Comparison of ENCODE assay signal across 8 cellular contexts in genomic region chr4:184815046-184815877, GRCh38. TPM values are rescaled to one million over a fixed set of nuclear protein-coding genes. Genes with fewer than 3 reads are reported as not detected.
DNase-seq lines count a peak whose midpoint lies in the region; ATAC-seq and TF ChIP-seq lines count a peak whose summit lies in the region.

No MANE protein-coding gene starts in this region.

- peaks cover 19 to 28% of the 10 kb centered on the region in 2 donors for H3K4me1 ChIP-seq in lung (ENCODE audit: control insufficient read depth in 2 of 2, insufficient read depth in 2 of 2, low read length in 2 of 2)
- H3K4me1 ChIP-seq in thyroid gland: peaks cover 27 to 89% of the 10 kb centered on the region in 2 donors

- WGBS in lung, 2 donors: 32 to 39% methylated on average over 11 of the region's 11 CpGs
- 22 to 26% methylated on average over 11 of the region's 11 CpGs for WGBS in thyroid gland, 2 donors

- H3K27me3 ChIP-seq in lung (ENCODE audit: control insufficient read depth, insufficient read depth) (no peaks in the 10 kb centered on the region), thyroid gland (no peaks in the 10 kb centered on the region)

- peak; percentile 75 for DNase-seq in NCI-H69 (lab: John Stamatoyannopoulos, UW)
- peak; percentile 89 for DNase-seq in lung (ENCODE audit: low spot score)
- DNase-seq in thyroid gland: peak; percentile 95 to 96
- DNase-seq in HuH-7.5 (ENCODE audit: low spot score): no peak

- ATAC-seq in GM21381 (IDR thresholded peaks at IDR 0.05; ENCODE audit: unreplicated experiment): peak; percentile 71
- peak; percentile 75 for ATAC-seq in HG03558 (IDR thresholded peaks at IDR 0.05; ENCODE audit: extremely low read depth, unreplicated experiment)
- peak; percentile 51 for ATAC-seq in lung (ENCODE audit: insufficient read depth, low FRiP score)

- no peaks in the 10 kb centered on the region for H3K36me3 Mint-ChIP-seq in dendritic cell treated with granulocyte-macrophage colony-stimulating factor and Interleukin-4, amounts not matched to agents 40 ng/mL and 50 ng/mL, for 4 days (ENCODE audit: low read depth)

- H3K4me3 ChIP-seq in GM08714 (ENCODE audit: low read length): peak overlapping the region; percentile 65; the same call in 1 of the 2 replicates
- H3K4me3 ChIP-seq in lung: no peak overlapping the region
- H3K4me3 ChIP-seq in thyroid gland (replicated peaks in 1 of 3): no peak overlapping the region

- H3K27ac Mint-ChIP-seq in dendritic cell treated with granulocyte-macrophage colony-stimulating factor and Interleukin-4, amounts not matched to agents 40 ng/mL and 50 ng/mL, for 4 days: peak overlapping the region; percentile 58

- H3K9me3 ChIP-seq in lung (ENCODE audit: control insufficient read depth in 2 of 2, insufficient read depth in 1 of 2, low read length in 1 of 2): no peaks in the 10 kb centered on the region
- H3K9me3 ChIP-seq in thyroid gland: no peaks in the 10 kb centered on the region

- peak overlapping the region; percentile 24 for H3K4me3 Mint-ChIP-seq in dendritic cell treated with granulocyte-macrophage colony-stimulating factor and Interleukin-4, amounts not matched to agents 40 ng/mL and 50 ng/mL, for 4 days

- no peaks in the 10 kb centered on the region for H3K9me3 Mint-ChIP-seq in dendritic cell treated with granulocyte-macrophage colony-stimulating factor and Interleukin-4, amounts not matched to agents 40 ng/mL and 50 ng/mL, for 4 days

- intact Hi-C loops in dendritic cell treated with granulocyte-macrophage colony-stimulating factor and Interleukin-4, amounts not matched to agents 40 ng/mL and 50 ng/mL, for 4 days (cut with micrococcal nuclease): no loop called here
- intact Hi-C loops in thyroid gland (cut with DNase I): no loop called here

- TF ChIP-seq POLR2A in thyroid gland (IDR thresholded peaks at IDR 0.05): peak in 1 of 2 donors; percentile 75

- no peak for TF ChIP-seq CTCF in lung (IDR thresholded peaks at IDR 0.05; ENCODE audit: control extremely low read depth, extremely low read depth)
- peak in 1 of 6 experiments; percentile 6 for TF ChIP-seq CTCF in thyroid gland (IDR thresholded peaks at IDR 0.05)

- H3K36me3 ChIP-seq in lung (ENCODE audit: control insufficient read depth in 2 of 2, insufficient read depth in 2 of 2, low read length in 2 of 2) (no peaks in the 10 kb centered on the region), thyroid gland (no peaks in the 10 kb centered on the region)

- H3K27ac ChIP-seq in lung (ENCODE audit: low read depth in 1 of 2, low read length in 1 of 2) (peak overlapping the region; percentile 48 to 98), thyroid gland (peak overlapping the region; percentile 89 to 93 (median 91))

- peaks cover 97% of the 10 kb centered on the region for H3K4me1 Mint-ChIP-seq in dendritic cell treated with granulocyte-macrophage colony-stimulating factor and Interleukin-4, amounts not matched to agents 40 ng/mL and 50 ng/mL, for 4 days (ENCODE audit: low read depth)

- no peaks in the 10 kb centered on the region for H3K27me3 Mint-ChIP-seq in dendritic cell treated with granulocyte-macrophage colony-stimulating factor and Interleukin-4, amounts not matched to agents 40 ng/mL and 50 ng/mL, for 4 days

RNA-seq across cellular contexts. Expression of gene ACSL1, which starts 10.5 kb away (rescaled TPM):
- 100 to 1,000 TPM in 1 of 2 donors, 10 to 100 TPM in 1; 89.5 to 242 TPM for total RNA-seq in lung
- 100 to 1,000 TPM; 134 to 731 TPM for polyA plus RNA-seq in lung
- 100 to 1,000 TPM in 2 of 4 donors, 10 to 100 TPM in 2; 78.2 to 163 (median 112) TPM for total RNA-seq in thyroid gland
